In genomic region chrX:140766024-140766611, GRCh38 we compare ENCODE assay signal across 1 cellular context.
TF ChIP-seq lines count a peak whose summit lies in the region.

No MANE protein-coding gene starts in this region.

TF ChIP-seq in HCT116, 20 proteins besides CTCF, POLR2A, EP300 and RAD21 (continued from another document):
- no peak for TF ChIP-seq REST (IDR thresholded peaks at IDR 0.05; ENCODE audit: low read depth)
- TF ChIP-seq CBX3 (IDR thresholded peaks at IDR 0.05; ENCODE audit: low read depth): no peak
- TF ChIP-seq, protein P1, sequence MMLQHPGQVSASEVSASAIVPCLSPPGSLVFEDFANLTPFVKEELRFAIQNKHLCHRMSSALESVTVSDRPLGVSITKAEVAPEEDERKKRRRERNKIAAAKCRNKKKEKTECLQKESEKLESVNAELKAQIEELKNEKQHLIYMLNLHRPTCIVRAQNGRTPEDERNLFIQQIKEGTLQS (IDR thresholded peaks at IDR 0.05): no peak
- TF ChIP-seq CEBPB (IDR thresholded peaks at IDR 0.05; ENCODE audit: low read depth): no peak
